In genomic region chr5:1006656-1007071, GRCh38 we compare ENCODE assay signal across 13 cellular contexts. TPM values are rescaled to one million over a fixed set of nuclear protein-coding genes. Genes with fewer than 3 reads are reported as not detected.
DNase-seq lines count a peak whose midpoint lies in the region; ATAC-seq, FAIRE-seq and TF ChIP-seq lines count a peak whose summit lies in the region.
"Had no signal": no experiment of that assay in that cellular context is flagged by ENCODE, and none has a peak within 500 bp of the region (broad histone marks: within the 10 kb centered on the region; RNA-seq: fewer than 3 reads in every experiment).

No MANE protein-coding gene starts in this region.

- FAIRE-seq in HTR-8/SVneo (lab: Jason Lieb, UNC) (peak; percentile 52), kidney (lab: Jason Lieb, UNC) (no peak)
- FAIRE-seq: G401.6 had no signal

- H3K4me1 ChIP-seq in kidney (ENCODE audit: control insufficient read depth in 1 of 2, insufficient read depth in 1 of 2, low read depth in 1 of 2, low read length in 2 of 2), result peaks cover 0 to 27% of the 10 kb centered on the region in 2 donors

- H3K9ac ChIP-seq in kidney (ENCODE audit: low read length in 2 of 2), result no peak overlapping the region

- H3K4me3 Mint-ChIP-seq in activated CD8-positive, alpha-beta T cell treated with anti-CD3 and anti-CD28 coated beads, Interleukin-2, amount 10 ng/mL, durations not matched to agents 7 days and 5 days, result no peak overlapping the region
- no peak overlapping the region for H3K4me3 Mint-ChIP-seq in activated CD8-positive, alpha-beta T cell treated with anti-CD3 and anti-CD28 coated beads for 36 hours

- H3K27ac Mint-ChIP-seq in activated CD8-positive, alpha-beta T cell treated with anti-CD3 and anti-CD28 coated beads, Interleukin-2, amount 10 ng/mL, durations not matched to agents 7 days and 5 days, result no peak overlapping the region
- no peak overlapping the region for H3K27ac Mint-ChIP-seq in activated CD8-positive, alpha-beta T cell treated with anti-CD3 and anti-CD28 coated beads for 36 hours
- H3K27ac Mint-ChIP-seq: effector memory CD8-positive, alpha-beta T cell had no signal

- no peaks in the 10 kb centered on the region for H3K36me3 Mint-ChIP-seq in activated CD8-positive, alpha-beta T cell treated with anti-CD3 and anti-CD28 coated beads, Interleukin-2, amount 10 ng/mL, durations not matched to agents 7 days and 5 days (ENCODE audit: low read depth)
- no peaks in the 10 kb centered on the region for H3K36me3 Mint-ChIP-seq in activated CD8-positive, alpha-beta T cell treated with anti-CD3 and anti-CD28 coated beads for 36 hours (ENCODE audit: low read depth)

- no peak overlapping the region for H3K27ac ChIP-seq in kidney (ENCODE audit: low read depth in 2 of 2, low read length in 2 of 2)

- H3K4me3 ChIP-seq in kidney (ENCODE audit: low read length in 2 of 2), result no peak overlapping the region

- intact Hi-C loops in activated CD8-positive, alpha-beta T cell treated with anti-CD3 and anti-CD28 coated beads for 36 hours (cut with micrococcal nuclease), result no loop called here
- intact Hi-C loops in kidney (cut with DNase I) (no loop called here), posterior vena cava (cut with DNase I) (no loop called here)

- peaks cover 56% of the 10 kb centered on the region for H3K27me3 Mint-ChIP-seq in activated CD8-positive, alpha-beta T cell treated with anti-CD3 and anti-CD28 coated beads, Interleukin-2, amount 10 ng/mL, durations not matched to agents 7 days and 5 days (ENCODE audit: low read depth)
- H3K27me3 Mint-ChIP-seq in activated CD8-positive, alpha-beta T cell treated with anti-CD3 and anti-CD28 coated beads for 36 hours, result peaks cover 47% of the 10 kb centered on the region

- CTCF ChIA-PET in activated CD8-positive, alpha-beta T cell treated with anti-CD3 and anti-CD28 coated beads, Interleukin-2, amount 10 ng/mL, durations not matched to agents 7 days and 5 days (lab: Charles Lee), result interaction anchor here (0.7 to 4.9 kb wide), 7 partner anchors 10 to 84 kb away, joined by 3 to 65 read pairs (median 4); no protein-coding TSS in a partner anchor
- CTCF ChIA-PET in activated CD8-positive, alpha-beta T cell treated with anti-CD3 and anti-CD28 coated beads for 36 hours (lab: Charles Lee), result interaction anchor here (1.0 to 9.8 kb wide), 5 partner anchors 10 to 530 kb away, joined by 3 to 105 read pairs (median 4); no protein-coding TSS in a partner anchor

- peaks cover 33% of the 10 kb centered on the region for H3K4me1 Mint-ChIP-seq in activated CD8-positive, alpha-beta T cell treated with anti-CD3 and anti-CD28 coated beads, Interleukin-2, amount 10 ng/mL, durations not matched to agents 7 days and 5 days (ENCODE audit: low read depth)
- H3K4me1 Mint-ChIP-seq in activated CD8-positive, alpha-beta T cell treated with anti-CD3 and anti-CD28 coated beads for 36 hours (ENCODE audit: low read depth), result peaks cover 35% of the 10 kb centered on the region

- H3K9me3 ChIP-seq in kidney (ENCODE audit: control insufficient read depth in 1 of 2, low read length in 2 of 2), result no peaks in the 10 kb centered on the region

- ATAC-seq in activated CD8-positive, alpha-beta T cell treated with anti-CD3 and anti-CD28 coated beads, Interleukin-2, amount 10 ng/mL, durations not matched to agents 7 days and 5 days, result no peak
- no peak for ATAC-seq in activated CD8-positive, alpha-beta T cell treated with anti-CD3 and anti-CD28 coated beads for 36 hours
- ATAC-seq in GM18517 (IDR thresholded peaks at IDR 0.05; ENCODE audit: unreplicated experiment), result no peak
- ATAC-seq: effector memory CD8-positive, alpha-beta T cell; HCT116 had no signal

- H3K36me3 ChIP-seq in kidney (ENCODE audit: control insufficient read depth in 1 of 2, insufficient read depth in 2 of 2, low read length in 2 of 2), result no peaks in the 10 kb centered on the region

- in situ Hi-C loops in G401 (cut with HindIII; ENCODE audit: low sequenced_read_pairs), result no loop called here

- POLR2A ChIA-PET in activated CD8-positive, alpha-beta T cell treated with anti-CD3 and anti-CD28 coated beads, Interleukin-2, amount 10 ng/mL, durations not matched to agents 7 days and 5 days (lab: Charles Lee), result interaction anchor here (0.6 kb wide), 1 partner anchor 481 kb away, joined by 3 read pairs; no protein-coding TSS in a partner anchor
- POLR2A ChIA-PET in activated CD8-positive, alpha-beta T cell treated with anti-CD3 and anti-CD28 coated beads for 36 hours (lab: Charles Lee), result no interaction called here

- DNase-seq in activated CD8-positive, alpha-beta T cell treated with anti-CD3 and anti-CD28 coated beads, Interleukin-2, amount 10 ng/mL, durations not matched to agents 7 days and 5 days, result peak; percentile 23
- no peak for DNase-seq in activated CD8-positive, alpha-beta T cell treated with anti-CD3 and anti-CD28 coated beads for 36 hours
- DNase-seq in HTR-8/SVneo (ENCODE audit: insufficient read length, low spot score), result no peak
- peak; percentile 58 for DNase-seq in kidney
- peak; percentile 45 for DNase-seq in posterior vena cava (ENCODE audit: low spot score)
- no peak for DNase-seq in nucleus accumbens (lab: John Stamatoyannopoulos, UW)
- DNase-seq in G401 (ENCODE audit: low spot score), result no peak
- DNase-seq: central memory CD4-positive, alpha-beta T cell; effector memory CD8-positive, alpha-beta T cell; NCI-H1417 treated with DMSO at 0.1 percent for 48 hours had no signal

- no peak for TF ChIP-seq CTCF in activated CD8-positive, alpha-beta T cell treated with anti-CD3 and anti-CD28 coated beads for 36 hours (IDR thresholded peaks at IDR 0.05)
- TF ChIP-seq CTCF in kidney (IDR thresholded peaks at IDR 0.05; ENCODE audit: borderline replicate concordance, extremely low read depth, insufficient read depth), result no peak

- H3K9me3 Mint-ChIP-seq in activated CD8-positive, alpha-beta T cell treated with anti-CD3 and anti-CD28 coated beads, Interleukin-2, amount 10 ng/mL, durations not matched to agents 7 days and 5 days (ENCODE audit: insufficient read depth), result no peaks in the 10 kb centered on the region
- H3K9me3 Mint-ChIP-seq in activated CD8-positive, alpha-beta T cell treated with anti-CD3 and anti-CD28 coated beads for 36 hours, result no peaks in the 10 kb centered on the region
- H3K9me3 Mint-ChIP-seq: effector memory CD8-positive, alpha-beta T cell had no signal

RNA-seq across cellular contexts. Expression of gene NKD2, which starts 1.9 kb away (rescaled TPM):
- 1 to 10 TPM; 1.3 to 3.2 TPM for total RNA-seq in activated CD8-positive, alpha-beta T cell treated with anti-CD3 and anti-CD28 coated beads, Interleukin-2, amount 10 ng/mL, durations not matched to agents 7 days and 5 days
- total RNA-seq in activated CD8-positive, alpha-beta T cell treated with anti-CD3 and anti-CD28 coated beads for 36 hours, result 1 to 10 TPM; 1.5 to 2.3 TPM
- total RNA-seq in kidney (14.1 TPM), posterior vena cava (1 to 10 TPM; 2.7 to 5.0 TPM)
- 7.9 TPM for polyA plus RNA-seq in kidney (ENCODE audit: insufficient read depth, low read depth, low replicate concordance)
- total RNA-seq in G401 (2014; rRNA removed; shearing (Covaris generic)), result 2.1 and 6.0 TPM in 2 replicates

Comparison
In these comparisons a context has a peak if more than half of its experiments do, and no peak if none do; other contexts are left out.
1. DNase-seq: peak in activated CD8-positive, alpha-beta T cell treated with anti-CD3 and anti-CD28 coated beads, Interleukin-2, amount 10 ng/mL, durations not matched to agents 7 days and 5 days (single experiment), kidney (single experiment) and posterior vena cava (single experiment); none in activated CD8-positive, alpha-beta T cell treated with anti-CD3 and anti-CD28 coated beads for 36 hours (single experiment), HTR-8/SVneo (single experiment), nucleus accumbens (0 of 56) and G401 (single experiment).